Comparison of ENCODE assay signal across 1 cellular context in the genomic region with DNA sequence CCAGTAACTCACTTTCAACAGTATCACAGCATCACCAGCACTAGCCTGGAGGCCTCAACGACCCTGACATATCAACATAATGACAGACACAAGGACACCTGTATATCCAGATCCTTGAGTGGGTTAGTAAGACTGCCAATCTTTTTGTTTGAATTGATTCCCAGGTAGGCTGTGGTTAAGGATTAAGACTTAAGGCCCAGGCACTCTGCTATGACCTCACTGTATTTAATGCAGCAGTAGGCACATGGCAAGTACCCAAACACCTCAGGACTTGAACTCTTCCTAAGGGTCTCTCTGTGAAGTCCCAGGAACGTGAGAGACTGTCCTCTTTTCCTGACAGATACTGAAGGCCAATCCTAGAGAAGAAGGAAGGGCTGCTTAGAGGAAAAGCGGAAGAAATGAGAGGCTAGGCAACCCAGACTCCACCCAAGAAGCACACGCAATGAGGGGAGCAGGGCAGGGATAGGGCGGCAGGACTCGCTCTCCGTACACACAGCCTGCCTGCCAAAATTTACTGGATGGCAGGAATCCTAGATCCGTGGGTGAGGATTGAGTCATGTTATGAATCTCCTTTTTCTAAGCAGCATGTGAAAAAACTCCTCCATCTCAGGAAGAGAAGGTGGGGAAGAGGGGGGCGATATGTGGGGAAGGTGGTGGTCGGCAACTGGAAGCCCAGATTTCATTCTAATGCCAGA.
TF ChIP-seq lines count a peak whose summit lies in the region.

No MANE protein-coding gene starts in this region.

TF ChIP-seq in HepG2, 621 proteins besides CTCF, POLR2A, EP300 and RAD21 (continued from another document):
- TF ChIP-seq, protein P1, sequence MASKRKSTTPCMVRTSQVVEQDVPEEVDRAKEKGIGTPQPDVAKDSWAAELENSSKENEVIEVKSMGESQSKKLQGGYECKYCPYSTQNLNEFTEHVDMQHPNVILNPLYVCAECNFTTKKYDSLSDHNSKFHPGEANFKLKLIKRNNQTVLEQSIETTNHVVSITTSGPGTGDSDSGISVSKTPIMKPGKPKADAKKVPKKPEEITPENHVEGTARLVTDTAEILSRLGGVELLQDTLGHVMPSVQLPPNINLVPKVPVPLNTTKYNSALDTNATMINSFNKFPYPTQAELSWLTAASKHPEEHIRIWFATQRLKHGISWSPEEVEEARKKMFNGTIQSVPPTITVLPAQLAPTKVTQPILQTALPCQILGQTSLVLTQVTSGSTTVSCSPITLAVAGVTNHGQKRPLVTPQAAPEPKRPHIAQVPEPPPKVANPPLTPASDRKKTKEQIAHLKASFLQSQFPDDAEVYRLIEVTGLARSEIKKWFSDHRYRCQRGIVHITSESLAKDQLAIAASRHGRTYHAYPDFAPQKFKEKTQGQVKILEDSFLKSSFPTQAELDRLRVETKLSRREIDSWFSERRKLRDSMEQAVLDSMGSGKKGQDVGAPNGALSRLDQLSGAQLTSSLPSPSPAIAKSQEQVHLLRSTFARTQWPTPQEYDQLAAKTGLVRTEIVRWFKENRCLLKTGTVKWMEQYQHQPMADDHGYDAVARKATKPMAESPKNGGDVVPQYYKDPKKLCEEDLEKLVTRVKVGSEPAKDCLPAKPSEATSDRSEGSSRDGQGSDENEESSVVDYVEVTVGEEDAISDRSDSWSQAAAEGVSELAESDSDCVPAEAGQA (IDR thresholded peaks at IDR 0.05; ENCODE audit: low read depth) = no peak
- TF ChIP-seq, protein P1 (CRISPR knock-in tag; IDR thresholded peaks at IDR 0.05; ENCODE audit: borderline replicate concordance) = no peak
- TF ChIP-seq TAF1 (CRISPR knock-in tag; IDR thresholded peaks at IDR 0.05) = no peak
- TF ChIP-seq CBX1 (IDR thresholded peaks at IDR 0.05; ENCODE audit: low read depth) = no peak
- TF ChIP-seq NBN (conservative IDR thresholded peaks at IDR 0.05) = no peak
- no peak for TF ChIP-seq ONECUT2 (CRISPR knock-in tag; IDR thresholded peaks at IDR 0.05)
- no peak for TF ChIP-seq MEIS2 (CRISPR knock-in tag; IDR thresholded peaks at IDR 0.05)
- TF ChIP-seq PHF21A (CRISPR knock-in tag; IDR thresholded peaks at IDR 0.05) = no peak
- TF ChIP-seq REPIN1 (CRISPR knock-in tag; IDR thresholded peaks at IDR 0.05; ENCODE audit: borderline replicate concordance, low read depth) = no peak
- no peak for TF ChIP-seq ZNF724P (CRISPR knock-in tag; IDR thresholded peaks at IDR 0.05; ENCODE audit: borderline replicate concordance)
- TF ChIP-seq BORCS8-MEF2B (CRISPR knock-in tag; IDR thresholded peaks at IDR 0.05) = no peak
- TF ChIP-seq DNMT1 (CRISPR knock-in tag; IDR thresholded peaks at IDR 0.05) = no peak
- TF ChIP-seq ZNF550 (CRISPR knock-in tag; IDR thresholded peaks at IDR 0.05; ENCODE audit: borderline replicate concordance) = no peak
- no peak for TF ChIP-seq PAWR (CRISPR knock-in tag; IDR thresholded peaks at IDR 0.05; ENCODE audit: borderline replicate concordance)
- TF ChIP-seq NCOA2 (CRISPR knock-in tag; IDR thresholded peaks at IDR 0.05) = no peak
- no peak for TF ChIP-seq RFXAP (CRISPR knock-in tag; IDR thresholded peaks at IDR 0.05; ENCODE audit: borderline replicate concordance)
- TF ChIP-seq, protein P2, sequence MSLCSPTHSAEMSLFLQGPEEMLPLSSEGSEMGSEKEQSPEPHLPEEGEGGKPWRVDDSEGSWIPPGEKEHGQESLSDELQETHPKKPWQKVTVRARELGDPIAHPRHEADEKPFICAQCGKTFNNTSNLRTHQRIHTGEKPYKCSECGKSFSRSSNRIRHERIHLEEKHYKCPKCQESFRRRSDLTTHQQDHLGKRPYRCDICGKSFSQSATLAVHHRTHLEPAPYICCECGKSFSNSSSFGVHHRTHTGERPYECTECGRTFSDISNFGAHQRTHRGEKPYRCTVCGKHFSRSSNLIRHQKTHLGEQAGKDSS (CRISPR knock-in tag; IDR thresholded peaks at IDR 0.05; ENCODE audit: borderline replicate concordance, low read depth) = no peak
- TF ChIP-seq MYNN (CRISPR knock-in tag; IDR thresholded peaks at IDR 0.05; ENCODE audit: low read depth) = no peak
- no peak for TF ChIP-seq NFIC (IDR thresholded peaks at IDR 0.05; ENCODE audit: low read length)
- no peak for TF ChIP-seq ZSCAN12 (CRISPR knock-in tag; IDR thresholded peaks at IDR 0.05)
